Comparison of ENCODE assay signal across 8 cellular contexts in genomic region chr3:105518806-105519418, GRCh38.
DNase-seq lines count a peak whose midpoint lies in the region; ATAC-seq and TF ChIP-seq lines count a peak whose summit lies in the region.

No MANE protein-coding gene starts in this region.

- no peaks in the 10 kb centered on the region for H3K27me3 ChIP-seq in transverse colon

- TF ChIP-seq CTCF in 22Rv1 (IDR thresholded peaks at IDR 0.05): peak; percentile 81
- TF ChIP-seq CTCF in OCI-LY7 (conservative IDR thresholded peaks at IDR 0.05; ENCODE audit: low read length): peak; percentile 91
- TF ChIP-seq CTCF in cardiac fibroblast (IDR thresholded peaks at IDR 0.05; ENCODE audit: low read depth, low read length): peak; percentile 48
- peak; percentile 59 to 68 (median 60) for TF ChIP-seq CTCF in transverse colon (IDR thresholded peaks at IDR 0.05)

- TF ChIP-seq POLR2A in transverse colon (IDR thresholded peaks at IDR 0.05): no peak

- H3K4me3 ChIP-seq in OCI-LY7 (ENCODE audit: low read depth, low read length, poor library complexity, severe bottlenecking) (no peak overlapping the region), cardiac fibroblast (replicated peaks in 1 of 2; ENCODE audit: low read depth in 2 of 2, low read length in 2 of 2) (no peak overlapping the region), transverse colon (no peak overlapping the region)

- TF ChIP-seq RAD21 in Ishikawa (IDR thresholded peaks at IDR 0.05; ENCODE audit: low read depth): peak; percentile 80

- no peaks in the 10 kb centered on the region for H3K9me2 ChIP-seq in OCI-LY7 (ENCODE audit: insufficient read depth, low read length)

- no peak overlapping the region for H3K4me2 ChIP-seq in OCI-LY7 (ENCODE audit: low read length)

- no TSS peak for BruUV-seq in OCI-LY7 (replicated peaks; lab: Mats Ljungman, UMichigan)

- DNase-seq in ELR (ENCODE audit: low read depth) (peak; percentile 81), OCI-LY7 (ENCODE audit: low spot score) (peak; percentile 71), cardiac fibroblast (ENCODE audit: low read depth in 2 of 2) (peak; percentile 79 to 84), left colon (no peak), transverse colon (no peak)

- no peaks in the 10 kb centered on the region for H3K4me1 ChIP-seq in OCI-LY7 (ENCODE audit: insufficient read depth, low read length, poor library complexity, severe bottlenecking)
- H3K4me1 ChIP-seq in transverse colon: peaks cover 0 to 2% (median 0%) of the 10 kb centered on the region in 4 donors

- WGBS in transverse colon (ENCODE audit: low coverage in 1 of 2), 2 donors: 0 to 4% methylated on average over 4 of the region's 4 CpGs

- no peaks in the 10 kb centered on the region for H3K79me2 ChIP-seq in OCI-LY7 (ENCODE audit: insufficient read depth, low read depth, low read length)

- H4K20me1 ChIP-seq in OCI-LY7 (ENCODE audit: insufficient read depth, low read length): 0 out of 2 replicates have a peak, but pooled peaks cover 6% of the 10 kb centered on the region

- TF ChIP-seq EP300 in Ishikawa (IDR thresholded peaks at IDR 0.05; ENCODE audit: borderline replicate concordance): no peak
- TF ChIP-seq EP300 in transverse colon (IDR thresholded peaks at IDR 0.05; ENCODE audit: low read depth): no peak

- intact Hi-C loops in OCI-LY7 (cut with micrococcal nuclease; ENCODE audit: unreplicated experiment) (loop anchor here (1.0 to 10.0 kb wide), 3 partner anchors 153 to 1414 kb away; partner anchors contain the start of gene ALCAM), left colon (cut with DNase I, micrococcal nuclease) (loop anchor here in 1 of 2 donors (10.0 kb wide), 1 partner anchor 1244 kb away; no protein-coding TSS in a partner anchor), transverse colon (cut with DNase I; ENCODE audit: low total_unique reads) (no loop called here)

- H3K9me3 ChIP-seq in OCI-LY7 (ENCODE audit: low read length): no peaks in the 10 kb centered on the region
- H3K9me3 ChIP-seq in transverse colon: no peaks in the 10 kb centered on the region

- CTCF ChIA-PET in OCI-LY7 (lab: Charles Lee; ENCODE audit: unreplicated experiment): no interaction called here

- H3K27ac ChIP-seq in 22Rv1: no peak overlapping the region
- no peak overlapping the region for H3K27ac ChIP-seq in OCI-LY7 (ENCODE audit: low read depth, low read length, poor library complexity, severe bottlenecking)
- no peak overlapping the region for H3K27ac ChIP-seq in transverse colon

- no peaks in the 10 kb centered on the region for H3K36me3 ChIP-seq in OCI-LY7 (ENCODE audit: insufficient read depth, low read length)
- H3K36me3 ChIP-seq in transverse colon: no peaks in the 10 kb centered on the region

- POLR2A ChIA-PET in OCI-LY7 (lab: Charles Lee): interaction anchor here (1.1 kb wide), 1 partner anchor 13 kb away, joined by 3 read pairs; no protein-coding TSS in a partner anchor

- in situ Hi-C loops in transverse colon (cut with MboI; ENCODE audit: low pct_ligation_motif_present in 1 of 4, low pct_unique_long_range_greater_than_20kb in 1 of 4, low sequenced_read_pairs in 3 of 4): loop anchor here in 1 of 4 donors (25.0 kb wide), 1 partner anchor 1257 kb away; no protein-coding TSS in a partner anchor

- no peak overlapping the region for H2AFZ ChIP-seq in OCI-LY7 (ENCODE audit: low read length)

- ATAC-seq in GM21786 (IDR thresholded peaks at IDR 0.05; ENCODE audit: unreplicated experiment) (peak; percentile 87), left colon (peak; percentile 59)

TF ChIP-seq in Ishikawa, 13 proteins besides CTCF, POLR2A, EP300 and RAD21:
- TF ChIP-seq, protein P1, sequence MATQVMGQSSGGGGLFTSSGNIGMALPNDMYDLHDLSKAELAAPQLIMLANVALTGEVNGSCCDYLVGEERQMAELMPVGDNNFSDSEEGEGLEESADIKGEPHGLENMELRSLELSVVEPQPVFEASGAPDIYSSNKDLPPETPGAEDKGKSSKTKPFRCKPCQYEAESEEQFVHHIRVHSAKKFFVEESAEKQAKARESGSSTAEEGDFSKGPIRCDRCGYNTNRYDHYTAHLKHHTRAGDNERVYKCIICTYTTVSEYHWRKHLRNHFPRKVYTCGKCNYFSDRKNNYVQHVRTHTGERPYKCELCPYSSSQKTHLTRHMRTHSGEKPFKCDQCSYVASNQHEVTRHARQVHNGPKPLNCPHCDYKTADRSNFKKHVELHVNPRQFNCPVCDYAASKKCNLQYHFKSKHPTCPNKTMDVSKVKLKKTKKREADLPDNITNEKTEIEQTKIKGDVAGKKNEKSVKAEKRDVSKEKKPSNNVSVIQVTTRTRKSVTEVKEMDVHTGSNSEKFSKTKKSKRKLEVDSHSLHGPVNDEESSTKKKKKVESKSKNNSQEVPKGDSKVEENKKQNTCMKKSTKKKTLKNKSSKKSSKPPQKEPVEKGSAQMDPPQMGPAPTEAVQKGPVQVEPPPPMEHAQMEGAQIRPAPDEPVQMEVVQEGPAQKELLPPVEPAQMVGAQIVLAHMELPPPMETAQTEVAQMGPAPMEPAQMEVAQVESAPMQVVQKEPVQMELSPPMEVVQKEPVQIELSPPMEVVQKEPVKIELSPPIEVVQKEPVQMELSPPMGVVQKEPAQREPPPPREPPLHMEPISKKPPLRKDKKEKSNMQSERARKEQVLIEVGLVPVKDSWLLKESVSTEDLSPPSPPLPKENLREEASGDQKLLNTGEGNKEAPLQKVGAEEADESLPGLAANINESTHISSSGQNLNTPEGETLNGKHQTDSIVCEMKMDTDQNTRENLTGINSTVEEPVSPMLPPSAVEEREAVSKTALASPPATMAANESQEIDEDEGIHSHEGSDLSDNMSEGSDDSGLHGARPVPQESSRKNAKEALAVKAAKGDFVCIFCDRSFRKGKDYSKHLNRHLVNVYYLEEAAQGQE (IDR thresholded peaks at IDR 0.05; ENCODE audit: low read depth): no peak
- TF ChIP-seq TAF1 (IDR thresholded peaks at IDR 0.05; ENCODE audit: low read depth) (no peak), CREB1 (IDR thresholded peaks at IDR 0.05; ENCODE audit: low read depth) (no peak), CEBPB (IDR thresholded peaks at IDR 0.05) (no peak), FOXM1 (IDR thresholded peaks at IDR 0.05; ENCODE audit: borderline replicate concordance, low read depth) (no peak), TEAD4 (IDR thresholded peaks at IDR 0.05) (no peak), MAX (IDR thresholded peaks at IDR 0.05) (no peak), NFIC (IDR thresholded peaks at IDR 0.05) (no peak), TCF12 (IDR thresholded peaks at IDR 0.05; ENCODE audit: low read depth) (no peak), ZBTB7A (IDR thresholded peaks at IDR 0.05; ENCODE audit: low read depth) (no peak), YY1 (IDR thresholded peaks at IDR 0.05; ENCODE audit: low read depth) (no peak), EGR1 (IDR thresholded peaks at IDR 0.05) (no peak)
- TF ChIP-seq, protein P2, sequence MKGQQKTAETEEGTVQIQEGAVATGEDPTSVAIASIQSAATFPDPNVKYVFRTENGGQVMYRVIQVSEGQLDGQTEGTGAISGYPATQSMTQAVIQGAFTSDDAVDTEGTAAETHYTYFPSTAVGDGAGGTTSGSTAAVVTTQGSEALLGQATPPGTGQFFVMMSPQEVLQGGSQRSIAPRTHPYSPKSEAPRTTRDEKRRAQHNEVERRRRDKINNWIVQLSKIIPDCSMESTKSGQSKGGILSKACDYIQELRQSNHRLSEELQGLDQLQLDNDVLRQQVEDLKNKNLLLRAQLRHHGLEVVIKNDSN (IDR thresholded peaks at IDR 0.05): no peak
TF ChIP-seq in Ishikawa: peak in this region for 0.

Comparison
In these comparisons a context has a peak if more than half of its experiments do, and no peak if none do; other contexts are left out.
1. DNase-seq: peak in ELR (single experiment), OCI-LY7 (single experiment) and cardiac fibroblast (2 of 2); none in left colon (0 of 2) and transverse colon (single experiment).
2. Peak in every context shown above with its lines, with median percentiles within 50 percentile points of each other: CTCF ChIP-seq.